ENCODE assay signal across 11 cellular contexts in the genomic region with DNA sequence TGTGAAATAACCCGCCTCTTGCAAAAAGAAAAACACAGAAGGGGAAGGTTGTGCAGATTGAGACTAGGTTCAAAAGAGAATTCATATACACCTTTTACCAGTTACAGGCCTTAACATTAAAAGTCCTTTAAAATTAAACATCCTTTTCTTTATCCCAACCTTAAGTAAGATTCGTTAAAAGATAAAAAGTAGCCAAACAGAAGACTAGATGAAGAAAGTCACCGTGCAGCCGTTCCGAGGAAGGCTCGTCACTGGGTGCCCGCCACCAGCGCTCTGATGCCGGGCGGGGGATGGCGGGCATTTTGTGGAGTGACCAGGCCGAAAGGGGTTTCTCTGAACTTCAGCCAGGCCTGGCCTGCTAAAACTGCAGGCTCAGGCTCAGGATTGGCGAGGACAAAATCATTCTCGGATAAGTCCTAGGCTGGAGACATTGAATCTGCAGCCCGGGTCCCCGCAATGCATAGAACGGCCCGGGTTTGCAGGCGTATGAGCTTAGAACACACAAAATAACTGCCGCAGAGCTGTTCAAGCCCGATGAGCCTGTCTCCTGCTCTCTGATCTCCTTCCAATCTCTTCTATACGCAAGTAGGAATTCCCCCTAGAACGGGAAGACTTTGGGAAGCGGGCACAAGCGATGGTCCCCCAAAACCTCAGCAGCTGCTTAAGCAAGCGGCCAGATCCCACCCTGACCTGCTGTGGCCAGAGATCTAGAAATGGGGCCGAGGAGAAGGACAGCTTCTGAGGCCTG. TPM values are rescaled to one million over a fixed set of nuclear protein-coding genes. Genes with fewer than 3 reads are reported as not detected.
DNase-seq lines count a peak whose midpoint lies in the region; TF ChIP-seq lines count a peak whose summit lies in the region.
"Had no signal": no experiment of that assay in that cellular context is flagged by ENCODE, and none has a peak within 500 bp of the region (broad histone marks: within the 10 kb centered on the region; RNA-seq: fewer than 3 reads in every experiment).

No MANE protein-coding gene starts in this region.

- intact Hi-C loops in esophagus muscularis mucosa (cut with DNase I), result no loop called here
- intact Hi-C loops in tibial artery (cut with DNase I; ENCODE audit: low total_unique reads), result no loop called here

- in situ Hi-C loops in ACHN (cut with HindIII; ENCODE audit: low pct_ligation_motif_present, low pct_unique_long_range_greater_than_20kb, low sequenced_read_pairs), result no loop called here

- TF ChIP-seq POLR2A in esophagus muscularis mucosa (IDR thresholded peaks at IDR 0.05; ENCODE audit: low read depth), result no peak

- peak overlapping the region; percentile 51 for H2AFZ ChIP-seq in neuron (ENCODE audit: low read depth, low read length)

- H3K9me3 ChIP-seq in HUES6 (ENCODE audit: control insufficient read depth, insufficient read depth, low read depth, low read length) (no peaks in the 10 kb centered on the region), esophagus muscularis mucosa (no peaks in the 10 kb centered on the region), neuron (ENCODE audit: low read length) (no peaks in the 10 kb centered on the region), tibial artery (no peaks in the 10 kb centered on the region)
- H3K9me3 ChIP-seq: mucosa of descending colon had no signal

- TF ChIP-seq EP300 in esophagus muscularis mucosa (IDR thresholded peaks at IDR 0.05), result no peak

- H3K4me1 ChIP-seq in HUES6 (ENCODE audit: control insufficient read depth, insufficient read depth, low read length) (peaks cover 52% of the 10 kb centered on the region), esophagus muscularis mucosa (peaks cover 20 to 58% (median 31%) of the 10 kb centered on the region in 4 donors), neuron (ENCODE audit: insufficient read depth, low read length) (no peaks in the 10 kb centered on the region), tibial artery (peaks cover 0 to 26% (median 18%) of the 10 kb centered on the region in 4 donors)

- H3K27me3 ChIP-seq in HUES6 (ENCODE audit: control insufficient read depth, insufficient read depth, low read length) (peaks cover 100% of the 10 kb centered on the region), esophagus muscularis mucosa (peaks cover 0 to 39% (median 2%) of the 10 kb centered on the region in 4 donors), neuron (ENCODE audit: insufficient read depth, low read length) (peaks cover 100% of the 10 kb centered on the region), tibial artery (peaks cover 0 to 97% of the 10 kb centered on the region in 2 donors)

- H3K9ac ChIP-seq in HUES6 (ENCODE audit: low read length), result no peak overlapping the region

- 4% methylated on average over 22 of the region's 27 CpGs for WGBS in esophagus muscularis mucosa

- H3K27ac ChIP-seq in HUES6 (ENCODE audit: low read depth, low read length) (no peak overlapping the region), esophagus muscularis mucosa (replicated peaks in 1 of 4) (peak overlapping the region; percentile 90 to 95 (median 92)), tibial artery (no peak overlapping the region)

- H3K4me3 ChIP-seq in HUES6 (ENCODE audit: low read depth, low read length) (peak overlapping the region; percentile 35), esophagus muscularis mucosa (peak overlapping the region; percentile 58 to 70 (median 62)), neuron (ENCODE audit: low read length) (no peak overlapping the region), tibial artery (peak overlapping the region in 1 of 2 donors; percentile 21)
- H3K4me3 ChIP-seq: mucosa of descending colon had no signal

- no peaks in the 10 kb centered on the region for H3K36me3 ChIP-seq in HUES6 (ENCODE audit: control insufficient read depth, insufficient read depth, low read length)
- no peaks in the 10 kb centered on the region for H3K36me3 ChIP-seq in esophagus muscularis mucosa
- H3K36me3 ChIP-seq in neuron (ENCODE audit: insufficient read depth, low read length), result no peaks in the 10 kb centered on the region
- no peaks in the 10 kb centered on the region for H3K36me3 ChIP-seq in tibial artery

- TF ChIP-seq CTCF in esophagus muscularis mucosa (IDR thresholded peaks at IDR 0.05), result no peak
- no peak for TF ChIP-seq CTCF in tibial artery (IDR thresholded peaks at IDR 0.05)

- peak; percentile 41 for DNase-seq in EL
- no peak for DNase-seq in esophagus muscularis mucosa (ENCODE audit: extremely low spot score)
- no peak for DNase-seq in SK-N-DZ (ENCODE audit: low spot score)
- no peak for DNase-seq in C1 segment of cervical spinal cord (lab: John Stamatoyannopoulos, UW)
- no peak for DNase-seq in tibial artery
- DNase-seq in ACHN, result no peak
- DNase-seq: mucosa of descending colon had no signal

RNA-seq across cellular contexts. Expression of gene TBX5, which starts 1.3 kb away (rescaled TPM):
- 10 to 100 TPM; 20.4 to 34.5 (median 26.2) TPM for total RNA-seq in esophagus muscularis mucosa
- polyA plus RNA-seq in SK-N-DZ (2014; cell fraction: cytosol; rRNA removed), result 0.66 TPM in 1 of 2 replicates, not detected in the other
- polyA plus RNA-seq in SK-N-DZ (2014; cell fraction: nucleus; rRNA removed), result 0.23 TPM in 1 of 2 replicates, not detected in the other
- total RNA-seq: mucosa of descending colon, renal cortical epithelial cell, RPMI7951 had no signal

Comparison
In these comparisons a context has a peak if more than half of its experiments do, and no peak if none do; other contexts are left out.
1. H3K27ac ChIP-seq: peak in esophagus muscularis mucosa (4 of 4); none in HUES6 (single experiment) and tibial artery (0 of 2).